Comparison of ENCODE assay signal across 9 cellular contexts in genomic region chr10:944034-944831, GRCh38. TPM values are rescaled to one million over a fixed set of nuclear protein-coding genes. Genes with fewer than 3 reads are reported as not detected.
DNase-seq lines count a peak whose midpoint lies in the region; ATAC-seq and TF ChIP-seq lines count a peak whose summit lies in the region.
"Had no signal": no experiment of that assay in that cellular context is flagged by ENCODE, and none has a peak within 500 bp of the region (broad histone marks: within the 10 kb centered on the region; RNA-seq: fewer than 3 reads in every experiment).

No MANE protein-coding gene starts in this region.

- 68% methylated on average over 14 of the region's 14 CpGs for WGBS in right cardiac atrium

- peaks cover 19% of the 10 kb centered on the region for H3K4me1 Mint-ChIP-seq in activated T-helper 2 cell treated with anti-CD3 and anti-CD28 coated beads, Interferon-gamma antibody, Interleukin-2, Interleukin-4, amounts not matched to agents 10 μg/mL and 5 μg/mL and 100 μg/mL, durations not matched to agents 14 hours and 24 hours and 36 hours (ENCODE audit: low read depth)
- peaks cover 36% of the 10 kb centered on the region for H3K4me1 Mint-ChIP-seq in stimulated activated naive CD8-positive, alpha-beta T cell treated with anti-CD3 and anti-CD28 coated beads, Interleukin-15, Interleukin-2, amounts not matched to agents 100 ng/mL and 50 ng/mL, for 24 hours (ENCODE audit: low read depth)
- H3K4me1 Mint-ChIP-seq: neural crest cell had no signal

- H3K4me1 ChIP-seq in Karpas-422 (ENCODE audit: low read length) (peaks cover 18% of the 10 kb centered on the region), right cardiac atrium (ENCODE audit: control insufficient read depth, insufficient read depth, low read length) (no peaks in the 10 kb centered on the region)

- no peaks in the 10 kb centered on the region for H3K36me3 Mint-ChIP-seq in activated T-helper 2 cell treated with anti-CD3 and anti-CD28 coated beads, Interferon-gamma antibody, Interleukin-2, Interleukin-4, amounts not matched to agents 10 μg/mL and 5 μg/mL and 100 μg/mL, durations not matched to agents 14 hours and 24 hours and 36 hours (ENCODE audit: low read depth)
- H3K36me3 Mint-ChIP-seq in stimulated activated naive CD8-positive, alpha-beta T cell treated with anti-CD3 and anti-CD28 coated beads, Interleukin-15, Interleukin-2, amounts not matched to agents 100 ng/mL and 50 ng/mL, for 24 hours (ENCODE audit: low read depth): no peaks in the 10 kb centered on the region

- no peak overlapping the region for H3K27ac Mint-ChIP-seq in activated T-helper 2 cell treated with anti-CD3 and anti-CD28 coated beads, Interferon-gamma antibody, Interleukin-2, Interleukin-4, amounts not matched to agents 10 μg/mL and 5 μg/mL and 100 μg/mL, durations not matched to agents 14 hours and 24 hours and 36 hours
- H3K27ac Mint-ChIP-seq in stimulated activated naive CD8-positive, alpha-beta T cell treated with anti-CD3 and anti-CD28 coated beads, Interleukin-15, Interleukin-2, amounts not matched to agents 100 ng/mL and 50 ng/mL, for 24 hours: peak overlapping the region; percentile 17

- no peaks in the 10 kb centered on the region for H3K79me2 ChIP-seq in Karpas-422 (ENCODE audit: low read length)

- H3K4me3 Mint-ChIP-seq in activated T-helper 2 cell treated with anti-CD3 and anti-CD28 coated beads, Interferon-gamma antibody, Interleukin-2, Interleukin-4, amounts not matched to agents 10 μg/mL and 5 μg/mL and 100 μg/mL, durations not matched to agents 14 hours and 24 hours and 36 hours (ENCODE audit: low read depth): peak overlapping the region; percentile 0
- H3K4me3 Mint-ChIP-seq in stimulated activated naive CD8-positive, alpha-beta T cell treated with anti-CD3 and anti-CD28 coated beads, Interleukin-15, Interleukin-2, amounts not matched to agents 100 ng/mL and 50 ng/mL, for 24 hours: peak overlapping the region; percentile 18
- H3K4me3 Mint-ChIP-seq: neural crest cell had no signal

- H3K4me2 ChIP-seq in Karpas-422 (ENCODE audit: low read depth, low read length, poor library complexity, severe bottlenecking): peak overlapping the region; percentile 32

- H3K9ac ChIP-seq in Karpas-422 (ENCODE audit: low read length): peak overlapping the region; percentile 9

- peak; percentile 39 for TF ChIP-seq POLR2A in GM19099 (IDR thresholded peaks at IDR 0.05; ENCODE audit: extremely low read depth, insufficient read length, low read depth)

- no peaks in the 10 kb centered on the region for H3K9me3 ChIP-seq in Karpas-422 (ENCODE audit: low read length)
- H3K9me3 ChIP-seq in right cardiac atrium (ENCODE audit: control insufficient read depth, low read length): no peaks in the 10 kb centered on the region

- H3K27ac ChIP-seq in Karpas-422 (ENCODE audit: low read length) (no peak overlapping the region), right cardiac atrium (ENCODE audit: low read length) (no peak overlapping the region)

- no peaks in the 10 kb centered on the region for H3K36me3 ChIP-seq in Karpas-422 (ENCODE audit: insufficient read depth, low read length)

- intact Hi-C loops in activated T-helper 2 cell treated with anti-CD3 and anti-CD28 coated beads, Interferon-gamma antibody, Interleukin-2, Interleukin-4, amounts not matched to agents 10 μg/mL and 5 μg/mL and 100 μg/mL, durations not matched to agents 14 hours and 24 hours and 36 hours (cut with micrococcal nuclease): no loop called here
- intact Hi-C loops in right cardiac atrium (cut with DNase I): no loop called here

- H3K9me2 ChIP-seq in Karpas-422 (replicated peaks; ENCODE audit: insufficient read depth, low read length): no peaks in the 10 kb centered on the region

- H3K9me3 Mint-ChIP-seq in activated T-helper 2 cell treated with anti-CD3 and anti-CD28 coated beads, Interferon-gamma antibody, Interleukin-2, Interleukin-4, amounts not matched to agents 10 μg/mL and 5 μg/mL and 100 μg/mL, durations not matched to agents 14 hours and 24 hours and 36 hours: no peaks in the 10 kb centered on the region
- no peaks in the 10 kb centered on the region for H3K9me3 Mint-ChIP-seq in stimulated activated naive CD8-positive, alpha-beta T cell treated with anti-CD3 and anti-CD28 coated beads, Interleukin-15, Interleukin-2, amounts not matched to agents 100 ng/mL and 50 ng/mL, for 24 hours
- H3K9me3 Mint-ChIP-seq: neural crest cell had no signal

- ATAC-seq in right cardiac atrium: peak; percentile 87 to 88
- ATAC-seq in HG03025 (IDR thresholded peaks at IDR 0.05; ENCODE audit: low FRiP score, unreplicated experiment): no peak

- 0 out of 2 replicates have a peak overlapping the region, but pooled peaks have one; percentile 6 for H3K4me3 ChIP-seq in Karpas-422 (ENCODE audit: low read length)
- no peak overlapping the region for H3K4me3 ChIP-seq in right cardiac atrium (ENCODE audit: low read length)

- no peaks in the 10 kb centered on the region for H4K20me1 ChIP-seq in Karpas-422 (ENCODE audit: insufficient read depth, low read depth, low read length)

- H3K27me3 Mint-ChIP-seq in activated T-helper 2 cell treated with anti-CD3 and anti-CD28 coated beads, Interferon-gamma antibody, Interleukin-2, Interleukin-4, amounts not matched to agents 10 μg/mL and 5 μg/mL and 100 μg/mL, durations not matched to agents 14 hours and 24 hours and 36 hours (ENCODE audit: low read depth): no peaks in the 10 kb centered on the region
- no peaks in the 10 kb centered on the region for H3K27me3 Mint-ChIP-seq in stimulated activated naive CD8-positive, alpha-beta T cell treated with anti-CD3 and anti-CD28 coated beads, Interleukin-15, Interleukin-2, amounts not matched to agents 100 ng/mL and 50 ng/mL, for 24 hours

- no peaks in the 10 kb centered on the region for H3K27me3 ChIP-seq in Karpas-422 (ENCODE audit: low read length)
- no peaks in the 10 kb centered on the region for H3K27me3 ChIP-seq in right cardiac atrium (ENCODE audit: control insufficient read depth, insufficient read depth)

- H2AFZ ChIP-seq in Karpas-422 (ENCODE audit: low read length): peak overlapping the region; percentile 25; the same call in 1 of the 2 replicates

- DNase-seq in Karpas-422: no peak
- DNase-seq in activated T-helper 2 cell treated with anti-CD3 and anti-CD28 coated beads, Interferon-gamma antibody, Interleukin-2, Interleukin-4, amounts not matched to agents 10 μg/mL and 5 μg/mL and 100 μg/mL, durations not matched to agents 14 hours and 24 hours and 36 hours (ENCODE audit: low spot score): no peak
- peak; percentile 76 to 87 (median 87) for DNase-seq in right cardiac atrium
- no peak for DNase-seq in NK-92 treated with Interleukin-12 subunit alpha and Interleukin-12 subunit beta, amount 100 ng/mL, for 24 hours (lab: John Stamatoyannopoulos, UW)
- no peak for DNase-seq in NCI-H82 treated with DMSO at 0.1 percent for 48 hours (lab: John Stamatoyannopoulos, UW; ENCODE audit: unreplicated experiment)

RNA-seq across cellular contexts. Expression of gene LARP4B, which starts 12.7 kb away (rescaled TPM):
- total RNA-seq in Karpas-422 (2014; rRNA removed; shearing (Covaris generic); ENCODE audit: low replicate concordance): 75.4 TPM in 2 replicates
- 137 and 152 TPM in 2 replicates for total RNA-seq in activated T-helper 2 cell treated with anti-CD3 and anti-CD28 coated beads, Interferon-gamma antibody, Interleukin-2, Interleukin-4, amounts not matched to agents 10 μg/mL and 5 μg/mL and 100 μg/mL, durations not matched to agents 14 hours and 24 hours and 36 hours
- total RNA-seq in right cardiac atrium: 10 to 100 TPM; 46.9 to 59.3 (median 50.5) TPM
- 12.1 TPM for polyA plus RNA-seq in right cardiac atrium

RNA-seq across cellular contexts. Expression of gene GTPBP4, which starts 44.0 kb away (rescaled TPM):
- 41.2 and 45.3 TPM in 2 replicates for total RNA-seq in Karpas-422 (2014; rRNA removed; shearing (Covaris generic); ENCODE audit: low replicate concordance)
- 134 and 135 TPM in 2 replicates for total RNA-seq in activated T-helper 2 cell treated with anti-CD3 and anti-CD28 coated beads, Interferon-gamma antibody, Interleukin-2, Interleukin-4, amounts not matched to agents 10 μg/mL and 5 μg/mL and 100 μg/mL, durations not matched to agents 14 hours and 24 hours and 36 hours
- total RNA-seq in right cardiac atrium: 10 to 100 TPM; 22.9 to 29.8 (median 27.5) TPM
- polyA plus RNA-seq in right cardiac atrium: 16.8 TPM

Comparison
In these comparisons a context has a peak if more than half of its experiments do, and no peak if none do; other contexts are left out.
1. DNase-seq: peak in right cardiac atrium (3 of 3); none in Karpas-422 (single experiment), activated T-helper 2 cell treated with anti-CD3 and anti-CD28 coated beads, Interferon-gamma antibody, Interleukin-2, Interleukin-4, amounts not matched to agents 10 μg/mL and 5 μg/mL and 100 μg/mL, durations not matched to agents 14 hours and 24 hours and 36 hours (single experiment), NK-92 treated with Interleukin-12 subunit alpha and Interleukin-12 subunit beta, amount 100 ng/mL, for 24 hours (single experiment) and NCI-H82 treated with DMSO at 0.1 percent for 48 hours (single experiment).